ENCODE assay signal across 21 cellular contexts in the genomic region with DNA sequence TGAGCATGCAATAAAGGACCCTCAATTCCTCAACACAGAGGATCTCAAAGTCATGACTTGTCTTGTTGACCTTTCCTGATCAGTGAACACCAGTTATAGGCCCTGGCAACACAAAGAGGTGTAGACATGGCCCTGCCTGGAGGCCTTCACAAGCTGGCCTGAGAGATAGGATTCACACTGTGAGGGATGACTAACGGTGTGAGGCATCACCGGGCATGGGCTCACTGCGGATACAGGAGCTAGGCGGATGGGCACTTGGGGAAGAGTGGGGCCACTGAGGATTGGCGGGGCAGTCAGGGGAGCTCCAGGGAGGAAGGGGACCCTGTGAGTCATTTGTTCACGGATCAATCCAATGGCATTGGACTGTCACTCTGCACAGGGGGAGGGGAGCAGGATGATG.
DNase-seq lines count a peak whose midpoint lies in the region; ATAC-seq, FAIRE-seq and TF ChIP-seq lines count a peak whose summit lies in the region.
"Had no signal": no experiment of that assay in that cellular context is flagged by ENCODE, and none has a peak within 500 bp of the region (broad histone marks: within the 10 kb centered on the region; RNA-seq: fewer than 3 reads in every experiment).

No MANE protein-coding gene starts in this region.

- intact Hi-C loops in body of pancreas (cut with DNase I): no loop called here

- H3K4me3 ChIP-seq in MG63 (no peak overlapping the region), bronchial epithelial cell (ENCODE audit: low read depth, low read length) (no peak overlapping the region), H7 (ENCODE audit: insufficient read depth, low read depth, low read length) (no peak overlapping the region), body of pancreas (no peak overlapping the region)
- H3K4me3 ChIP-seq: HAP-1 had no signal

- H3K9me3 ChIP-seq in MG63 (no peaks in the 10 kb centered on the region), body of pancreas (no peaks in the 10 kb centered on the region)
- H3K9me3 ChIP-seq: BE2C, HAP-1 had no signal

- no peak for TF ChIP-seq POLR2A in body of pancreas (IDR thresholded peaks at IDR 0.05)

- H3K36me3 Mint-ChIP-seq in nephron progenitor cell (ENCODE audit: low read depth): no peaks in the 10 kb centered on the region
- H3K36me3 Mint-ChIP-seq: CD4-positive, CD25-positive, alpha-beta regulatory T cell had no signal

- H3K27ac Mint-ChIP-seq in nephron progenitor cell: peak overlapping the region; percentile 16
- H3K27ac Mint-ChIP-seq: CD8-positive, alpha-beta memory T cell had no signal

- TF ChIP-seq CTCF in bronchial epithelial cell (IDR thresholded peaks at IDR 0.05; ENCODE audit: insufficient read depth, low read length, severe bottlenecking): no peak
- TF ChIP-seq CTCF in nephron progenitor cell (IDR thresholded peaks at IDR 0.05): no peak
- no peak for TF ChIP-seq CTCF in body of pancreas (IDR thresholded peaks at IDR 0.05)

- H3K4me1 Mint-ChIP-seq in nephron progenitor cell: peaks cover 35% of the 10 kb centered on the region
- H3K4me1 Mint-ChIP-seq: CD4-positive, CD25-positive, alpha-beta regulatory T cell; CD8-positive, alpha-beta memory T cell had no signal

- no peak for ATAC-seq in body of pancreas
- ATAC-seq: HepG2 had no signal

- peaks cover 29% of the 10 kb centered on the region for H3K27me3 Mint-ChIP-seq in nephron progenitor cell (ENCODE audit: low read depth, poor library complexity)
- H3K27me3 Mint-ChIP-seq: CD8-positive, alpha-beta memory T cell had no signal

- no peaks in the 10 kb centered on the region for H3K9me3 Mint-ChIP-seq in nephron progenitor cell
- H3K9me3 Mint-ChIP-seq: CD4-positive, CD25-positive, alpha-beta regulatory T cell; CD8-positive, alpha-beta memory T cell had no signal

- DNase-seq in MG63: peak; percentile 76
- no peak for DNase-seq in bronchial epithelial cell (ENCODE audit: low read depth)
- DNase-seq in nephron progenitor cell: no peak
- no peak for DNase-seq in urothelium cell line (ENCODE audit: low spot score)
- DNase-seq in H7: no peak
- DNase-seq in effector CD8-positive, alpha-beta T cell (lab: John Stamatoyannopoulos, UW): no peak
- no peak for DNase-seq in body of pancreas
- DNase-seq: ACHN; BE2C; C1 segment of cervical spinal cord; CD4-positive, CD25-positive, alpha-beta regulatory T cell; CD8-positive, alpha-beta memory T cell; COR-L47; DMS 273 treated with DMSO at 0.1 percent for 48 hours; DMS53 had no signal

- H3K4me3 Mint-ChIP-seq in nephron progenitor cell: no peak overlapping the region
- H3K4me3 Mint-ChIP-seq: CD4-positive, CD25-positive, alpha-beta regulatory T cell; CD8-positive, alpha-beta memory T cell had no signal

- no peaks in the 10 kb centered on the region for H3K36me3 ChIP-seq in MG63
- H3K36me3 ChIP-seq in bronchial epithelial cell (ENCODE audit: control insufficient read depth, insufficient read depth, low read length): no peaks in the 10 kb centered on the region
- no peaks in the 10 kb centered on the region for H3K36me3 ChIP-seq in H7 (replicated peaks; ENCODE audit: control insufficient read depth, insufficient read depth, low read length)
- no peaks in the 10 kb centered on the region for H3K36me3 ChIP-seq in body of pancreas (replicated peaks in 1 of 2; ENCODE audit: insufficient read depth in 1 of 2, low read depth in 2 of 2)
- H3K36me3 ChIP-seq: BE2C, HAP-1 had no signal

- WGBS in body of pancreas, 2 donors: 70 to 81% methylated on average over 6 of the region's 6 CpGs

- H3K27ac ChIP-seq in body of pancreas: no peak overlapping the region

- no peaks in the 10 kb centered on the region for H3K4me1 ChIP-seq in body of pancreas
- H3K4me1 ChIP-seq: HAP-1 had no signal

- FAIRE-seq in bronchial epithelial cell (lab: Jason Lieb, UNC) (peak; percentile 7), urothelium cell line (lab: Jason Lieb, UNC) (peak; percentile 92)
- FAIRE-seq: G401.6, GM12891, GM19239, H1, HepG2 had no signal

- H3K27me3 ChIP-seq in MG63 (no peaks in the 10 kb centered on the region), bronchial epithelial cell (ENCODE audit: control insufficient read depth, insufficient read depth, low read length) (no peaks in the 10 kb centered on the region), H7 (ENCODE audit: control insufficient read depth, insufficient read depth, low read length) (no peaks in the 10 kb centered on the region), body of pancreas (no peaks in the 10 kb centered on the region)
- H3K27me3 ChIP-seq: BE2C had no signal
